ENCODE assay signal across 30 cellular contexts in genomic region chr19:2993579-2993978, GRCh38. TPM values are rescaled to one million over a fixed set of nuclear protein-coding genes. Genes with fewer than 3 reads are reported as not detected.
"Had no signal": no experiment of that assay in that cellular context is flagged by ENCODE, and none has a peak within 500 bp of the region (broad histone marks: within the 10 kb centered on the region; RNA-seq: fewer than 3 reads in every experiment).

No MANE protein-coding gene starts in this region.

- H3K27me3 Mint-ChIP-seq: T-cell had no signal

- DNase-seq: Karpas-422, MM.1S, MV-4-11, NCI-H1092, NCI-H1105, NCI-H1417 treated with DMSO at 0.1 percent for 48 hours, NCI-H146, NCI-H1694, NCI-H1930, NCI-H2029 treated with DMSO at 0.1 percent for 48 hours, NCI-H2081 treated with DMSO at 0.1 percent for 48 hours, NCI-H2107, NCI-H226, NCI-H446 treated with DMSO at 0.1 percent for 48 hours, NCI-H510A, NCI-H524, NCI-H526, NCI-H774, PC-9, SHP77, SIG-M5, SJCRH30, T-cell had no signal

- H3K4me1 Mint-ChIP-seq: T-cell had no signal

- H3K27ac Mint-ChIP-seq: T-cell had no signal

- H3K9me3 ChIP-seq: SJCRH30 had no signal

- H2AFZ ChIP-seq: PC-9 had no signal

- ATAC-seq: Panc1, Right ventricle myocardium inferior, SK-N-SH treated with all-trans-retinoic acid at 6 μM for 48 hours, T-cell had no signal

- H3K4me3 Mint-ChIP-seq: T-cell had no signal

- H3K4me3 ChIP-seq: PC-9, SJCRH30, SK-N-MC had no signal

- H3K27me3 ChIP-seq: SJCRH30 had no signal

- H3K36me3 ChIP-seq: SJCRH30 had no signal

- H3K27ac ChIP-seq: PC-9, RWPE1, SJCRH30, SK-N-MC had no signal

- H3K4me2 ChIP-seq: PC-9 had no signal

- FAIRE-seq: RCC 7860 had no signal

- H3K9me3 Mint-ChIP-seq: T-cell had no signal

- H3K4me1 ChIP-seq: SJCRH30 had no signal

RNA-seq across cellular contexts. Expression of gene TLE2, which starts 35.5 kb away (rescaled TPM):
- total RNA-seq: RPMI7951 had no signal
